Comparison of ENCODE assay signal across 14 cellular contexts in genomic region chr2:131534965-131535364, GRCh38. TPM values are rescaled to one million over a fixed set of nuclear protein-coding genes. Genes with fewer than 3 reads are reported as not detected.
A peak's percentile ranks its signal among the peaks of the same experiment; 100 is the strongest.
DNase-seq lines count a peak whose midpoint lies in the region; ATAC-seq, FAIRE-seq and TF ChIP-seq lines count a peak whose summit lies in the region.
"Not testable (repeated sequence)": the region's sequence is repeated elsewhere in the genome, so short reads cannot be mapped to it uniquely, and the experiment has no call there.
"Had no signal": no experiment of that assay in that cellular context is flagged by ENCODE, and none has a peak within 500 bp of the region (broad histone marks: within the 10 kb centered on the region; RNA-seq: fewer than 3 reads in every experiment).

No MANE protein-coding gene starts in this region.

- H3K27ac Mint-ChIP-seq in chondrocyte (ENCODE audit: unreplicated experiment), result not testable (repeated sequence)

- H3K4me1 Mint-ChIP-seq in chondrocyte (ENCODE audit: low read depth), result not testable (repeated sequence)

- H3K4me3 Mint-ChIP-seq in chondrocyte (ENCODE audit: unreplicated experiment), result not testable (repeated sequence)

- not testable (repeated sequence) for TF ChIP-seq CTCF in chondrocyte (IDR thresholded peaks at IDR 0.05); coronary artery (IDR thresholded peaks at IDR 0.05); kidney (IDR thresholded peaks at IDR 0.05; ENCODE audit: borderline replicate concordance, extremely low read depth, insufficient read depth); lung (IDR thresholded peaks at IDR 0.05; ENCODE audit: control extremely low read depth, extremely low read depth); sigmoid colon (IDR thresholded peaks at IDR 0.05)

- not testable (repeated sequence) for H3K9me3 ChIP-seq in kidney (ENCODE audit: control insufficient read depth in 1 of 2, low read length in 2 of 2); lung (ENCODE audit: control insufficient read depth in 2 of 2, insufficient read depth in 1 of 2, low read length in 1 of 2); sigmoid colon

- H3K9ac ChIP-seq in kidney (ENCODE audit: low read length in 2 of 2), result not testable (repeated sequence)

- not testable (repeated sequence) for FAIRE-seq in kidney (lab: Jason Lieb, UNC)

- not testable (repeated sequence) for H3K36me3 ChIP-seq in kidney (ENCODE audit: control insufficient read depth in 1 of 2, insufficient read depth in 2 of 2, low read length in 2 of 2); lung (ENCODE audit: control insufficient read depth in 2 of 2, insufficient read depth in 2 of 2, low read length in 2 of 2); sigmoid colon

- DNase-seq in chondrocyte (ENCODE audit: low spot score) (peak; percentile 17), coronary artery (ENCODE audit: low spot score) (peak; percentile 16), kidney (peak; percentile 46), lung (ENCODE audit: low spot score) (peak; percentile 17), sigmoid colon (peak; percentile 29)

- not testable (repeated sequence) for H3K36me3 Mint-ChIP-seq in chondrocyte (ENCODE audit: low read depth)

- not testable (repeated sequence) for TF ChIP-seq EP300 in sigmoid colon (IDR thresholded peaks at IDR 0.05)

- not testable (repeated sequence) for H3K27me3 Mint-ChIP-seq in chondrocyte (ENCODE audit: low read depth)

- not testable (repeated sequence) for H3K4me3 ChIP-seq in coronary artery; kidney (ENCODE audit: low read length in 2 of 2); lung; sigmoid colon

- ATAC-seq in lung (ENCODE audit: insufficient read depth, low FRiP score), result not testable (repeated sequence)

- WGBS in lung, 2 donors, result 81 to 89% methylated on average over 9 to 11 of the region's 11 CpGs
- 71 to 83% methylated on average over 11 of the region's 11 CpGs for WGBS in sigmoid colon, 2 donors

- TF ChIP-seq POLR2A in sigmoid colon (IDR thresholded peaks at IDR 0.05), result not testable (repeated sequence)

- intact Hi-C loops in kidney (cut with DNase I); sigmoid colon (cut with DNase I): not testable (repeated sequence)

- not testable (repeated sequence) for H3K9me3 Mint-ChIP-seq in chondrocyte (ENCODE audit: low read depth)

- H3K27ac ChIP-seq in coronary artery; kidney (ENCODE audit: low read depth in 2 of 2, low read length in 2 of 2); lung (ENCODE audit: low read depth in 1 of 2, low read length in 1 of 2); sigmoid colon: not testable (repeated sequence)

- H3K4me1 ChIP-seq in kidney (ENCODE audit: control insufficient read depth in 1 of 2, insufficient read depth in 1 of 2, low read depth in 1 of 2, low read length in 2 of 2); lung (ENCODE audit: control insufficient read depth in 2 of 2, insufficient read depth in 2 of 2, low read length in 2 of 2); sigmoid colon: not testable (repeated sequence)

- H3K27me3 ChIP-seq in lung (ENCODE audit: control insufficient read depth, insufficient read depth); sigmoid colon: not testable (repeated sequence)

RNA-seq across cellular contexts. Expression of gene CCDC74A, which starts 7.3 kb away (rescaled TPM):
- total RNA-seq in chondrocyte (2.4 to 3.0 TPM (median 2.4 TPM) in 3 replicates), kidney (9.5 TPM), lung (10 to 100 TPM; 13.7 to 15.1 TPM), sigmoid colon (10 to 100 TPM in 2 of 4 donors, 1 to 10 TPM in 2; 8.2 to 24.4 (median 14.9) TPM)
- polyA plus RNA-seq in kidney (ENCODE audit: insufficient read depth, low read depth, low replicate concordance) (10.5 TPM), lung (1 to 10 TPM; 8.1 to 9.2 TPM), sigmoid colon (1 to 10 TPM; 1.2 to 4.8 (median 3.0) TPM)
- polyA plus RNA-seq: CD14-positive monocyte had no signal

RNA-seq across cellular contexts. Expression of gene MZT2A, which starts 42.8 kb away (rescaled TPM):
- total RNA-seq in chondrocyte (96.5 to 112 TPM (median 109 TPM) in 3 replicates), kidney (65.3 TPM), lung (10 to 100 TPM; 29.5 to 57.0 TPM), sigmoid colon (10 to 100 TPM; 72.1 to 93.3 (median 83.2) TPM)
- polyA plus RNA-seq in kidney (ENCODE audit: insufficient read depth, low read depth, low replicate concordance) (111 TPM), lung (10 to 100 TPM; 76.9 to 77.4 TPM), sigmoid colon (100 to 1,000 TPM in 1 of 3 donors, 10 to 100 TPM in 2; 69.7 to 166 (median 79.3) TPM)

RNA-seq across cellular contexts. Expression of gene TUBA3D, which starts 59.0 kb away (rescaled TPM):
- total RNA-seq in chondrocyte (not detected in 3 replicates), kidney (not detected), lung (not detected), sigmoid colon (not detected)
- polyA plus RNA-seq in kidney (ENCODE audit: insufficient read depth, low read depth, low replicate concordance) (not detected), lung (under 1 TPM in 1 of 2 donors, not detected in 1; 0.02 TPM), sigmoid colon (under 1 TPM in 2 of 3 donors, not detected in 1; 0.54 to 0.60 TPM)
- total RNA-seq: A673; CD4-positive, alpha-beta memory T cell; CD4-positive, CD25-positive, alpha-beta regulatory T cell; CD8-positive, alpha-beta memory T cell; Daoy; G401; GM12878 had no signal
- polyA plus RNA-seq: AG04450; CD14-positive monocyte; CD4-positive, alpha-beta memory T cell; CD4-positive, CD25-positive, alpha-beta regulatory T cell had no signal
